ENCODE assay signal across 28 cellular contexts in the genomic region with DNA sequence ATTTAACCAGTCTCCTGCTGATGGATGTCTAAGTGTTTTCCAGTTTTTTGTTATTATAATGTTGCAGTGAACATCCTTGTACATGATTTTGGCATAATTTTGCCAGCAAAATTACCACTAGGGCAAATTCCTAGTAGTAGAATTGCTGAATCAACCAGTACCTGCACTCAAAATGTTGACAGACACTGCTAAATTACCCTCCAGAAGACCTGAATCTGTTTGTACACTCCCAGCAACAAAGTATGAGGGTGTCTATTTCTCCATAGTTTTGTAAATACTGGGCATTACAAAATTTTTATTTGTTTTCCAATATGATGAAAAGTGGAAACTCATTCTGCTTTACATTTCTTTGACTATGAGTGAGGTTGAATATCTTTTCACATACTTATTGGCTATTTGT. TPM values are rescaled to one million over a fixed set of nuclear protein-coding genes. Genes with fewer than 3 reads are reported as not detected.
"Had no signal": no experiment of that assay in that cellular context is flagged by ENCODE, and none has a peak within 500 bp of the region (broad histone marks: within the 10 kb centered on the region; RNA-seq: fewer than 3 reads in every experiment).

No MANE protein-coding gene starts in this region.

- H3K27ac ChIP-seq: KMS-11, PC-9, Peyer's patch, SJSA1 had no signal

- H3K9ac ChIP-seq: KMS-11, SK-N-SH had no signal

- DNase-seq: KBM-7, MM.1S, MV-4-11, NCI-H1092, NCI-H1105, NCI-H1417 treated with DMSO at 0.1 percent for 48 hours, NCI-H1436 treated with DMSO at 0.1 percent for 48 hours, NCI-H1694 treated with DMSO at 0.1 percent for 48 hours, NCI-H187 treated with DMSO at 0.1 percent for 48 hours, NCI-H2029, NCI-H2081, NCI-H2171 treated with DMSO at 0.1 percent for 48 hours, NCI-H2227 treated with DMSO at 0.1 percent for 48 hours, NCI-H345, NCI-H446, NCI-H510A treated with DMSO at 0.1 percent for 48 hours, NCI-H524 treated with DMSO at 0.1 percent for 48 hours, NCI-H526 treated with DMSO at 0.1 percent for 48 hours, NCI-H774, PC-9, Peyer's patch, Right ventricle myocardium superior, RPMI8226, SHP77 treated with DMSO at 0.1 percent for 48 hours, SK-N-SH, SW 1271 had no signal

- H3K4me3 ChIP-seq: PC-9, Peyer's patch, SJSA1 had no signal

- H2AFZ ChIP-seq: PC-9 had no signal

- H3K27me3 ChIP-seq: Peyer's patch, SJSA1 had no signal

- H3K9me3 ChIP-seq: Peyer's patch, SJSA1, SK-N-SH had no signal

- H3K4me2 ChIP-seq: KMS-11, PC-9, SK-N-SH had no signal

- H3K36me3 ChIP-seq: Peyer's patch, SJSA1 had no signal

RNA-seq across cellular contexts. Expression of a gene that starts 49.6 kb away (rescaled TPM):
- total RNA-seq: SJSA1 had no signal
